In genomic region chr14:34462132-34462893, GRCh38 we compare ENCODE assay signal across 1 cellular context.
TF ChIP-seq lines count a peak whose summit lies in the region.

Gene SPTSSA (minus strand): TSS chr14:34462240. CDS start chr14:34462207, 33 bp downstream.

TF ChIP-seq in HepG2, 621 proteins besides CTCF, POLR2A, EP300 and RAD21 (continued from another document and continues in another):
- TF ChIP-seq USF2 (IDR thresholded peaks at IDR 0.05; ENCODE audit: low read depth, low read length) (no peak), USF2 (CRISPR knock-in tag; IDR thresholded peaks at IDR 0.05; ENCODE audit: borderline replicate concordance) (no peak), SIX1 (CRISPR knock-in tag; IDR thresholded peaks at IDR 0.05; ENCODE audit: borderline replicate concordance) (no peak), PBX3 (CRISPR knock-in tag; IDR thresholded peaks at IDR 0.05; ENCODE audit: borderline replicate concordance) (peak; percentile 75; the same call in 1 of the 2 replicates), SRF (IDR thresholded peaks at IDR 0.05; ENCODE audit: low read depth, low read length) (0 out of 2 replicates have a peak, but pooled peaks have one; percentile 8), RCOR2 (CRISPR knock-in tag; IDR thresholded peaks at IDR 0.05) (no peak), ZNF513 (CRISPR knock-in tag; conservative IDR thresholded peaks at IDR 0.05) (peak; percentile 96; the same call in 1 of the 2 replicates), YEATS2 (CRISPR knock-in tag; IDR thresholded peaks at IDR 0.05; ENCODE audit: borderline replicate concordance) (peak; percentile 10; the same call in 1 of the 2 replicates), PREB (CRISPR knock-in tag; IDR thresholded peaks at IDR 0.05) (0 out of 2 replicates have a peak, but pooled peaks have one; percentile 76), ZKSCAN1 (IDR thresholded peaks at IDR 0.05; ENCODE audit: low read length) (peak; percentile 53; the same call in 1 of the 2 replicates), FOSL2 (CRISPR knock-in tag; IDR thresholded peaks at IDR 0.05) (peak; percentile 64), ETV5 (CRISPR knock-in tag; IDR thresholded peaks at IDR 0.05; ENCODE audit: borderline replicate concordance) (peak; percentile 61), KLF6 (CRISPR knock-in tag; IDR thresholded peaks at IDR 0.05) (peak; percentile 96), FOSL1 (CRISPR knock-in tag; IDR thresholded peaks at IDR 0.05; ENCODE audit: borderline replicate concordance) (no peak), AHR (CRISPR knock-in tag; IDR thresholded peaks at IDR 0.05) (no peak; the same call in 1 of the 2 replicates), HNRNPLL (IDR thresholded peaks at IDR 0.05; ENCODE audit: low read depth, low read length, poor library complexity, severe bottlenecking) (peak; percentile 24), ZNF451 (CRISPR knock-in tag; IDR thresholded peaks at IDR 0.05) (peak; percentile 98), ZNF549 (CRISPR knock-in tag; IDR thresholded peaks at IDR 0.05) (no peak), ZBTB42 (CRISPR knock-in tag; IDR thresholded peaks at IDR 0.05) (peak; percentile 75; the same call in 1 of the 2 replicates), BHLHE40 (IDR thresholded peaks at IDR 0.05; ENCODE audit: low read length) (0 out of 2 replicates have a peak, but pooled peaks have one; percentile 22), FOXK2 (IDR thresholded peaks at IDR 0.05) (no peak), ZNF557 (CRISPR knock-in tag; IDR thresholded peaks at IDR 0.05) (no peak), ZBTB1 (CRISPR knock-in tag; IDR thresholded peaks at IDR 0.05; ENCODE audit: borderline replicate concordance) (0 out of 2 replicates have a peak, but pooled peaks have one; percentile 36), ZNF644 (CRISPR knock-in tag; IDR thresholded peaks at IDR 0.05; ENCODE audit: low read depth) (no peak), MAFK (conservative IDR thresholded peaks at IDR 0.05 in 1 of 2, IDR thresholded peaks at IDR 0.05 in 1 of 2; ENCODE audit: low read length in 2 of 2) (no peak), XBP1 (CRISPR knock-in tag; IDR thresholded peaks at IDR 0.05) (no peak), BRD4 (CRISPR knock-in tag; IDR thresholded peaks at IDR 0.05) (peak; percentile 84), RBFOX2 (IDR thresholded peaks at IDR 0.05; ENCODE audit: low read depth, low read length) (peak; percentile 98), TBP (CRISPR knock-in tag; IDR thresholded peaks at IDR 0.05) (0 out of 2 replicates have a peak, but pooled peaks have one; percentile 89), ZSCAN20 (CRISPR knock-in tag; IDR thresholded peaks at IDR 0.05; ENCODE audit: borderline replicate concordance) (peak; percentile 85; the same call in 1 of the 2 replicates), ZNF563 (CRISPR knock-in tag; IDR thresholded peaks at IDR 0.05) (peak; percentile 76), ADNP (CRISPR knock-in tag; IDR thresholded peaks at IDR 0.05) (no peak; the same call in 1 of the 2 replicates), GATA4 (IDR thresholded peaks at IDR 0.05; ENCODE audit: borderline replicate concordance, low read depth) (peak; percentile 89), THYN1 (CRISPR knock-in tag; IDR thresholded peaks at IDR 0.05; ENCODE audit: borderline replicate concordance, low read depth) (no peak), ZNF567 (CRISPR knock-in tag; IDR thresholded peaks at IDR 0.05; ENCODE audit: borderline replicate concordance) (0 out of 2 replicates have a peak, but pooled peaks have one; percentile 31), ZNF317 (CRISPR knock-in tag; IDR thresholded peaks at IDR 0.05) (peak; percentile 57; the same call in 1 of the 2 replicates), HHEX (CRISPR knock-in tag; IDR thresholded peaks at IDR 0.05) (peak; percentile 53; the same call in 1 of the 2 replicates), DNMT3B (CRISPR knock-in tag; conservative IDR thresholded peaks at IDR 0.05) (peak; percentile 75; the same call in 1 of the 2 replicates), ZNF619 (CRISPR knock-in tag; IDR thresholded peaks at IDR 0.05) (no peak), ZNF720 (CRISPR knock-in tag; IDR thresholded peaks at IDR 0.05) (no peak), SRSF1 (optimal IDR thresholded peaks at IDR 0.05; ENCODE audit: low read depth, low read length) (peak; percentile 81), ERF (CRISPR knock-in tag; IDR thresholded peaks at IDR 0.05) (peak; percentile 93), AFF4 (CRISPR knock-in tag; IDR thresholded peaks at IDR 0.05) (no peak; the same call in 1 of the 2 replicates), HIC2 (CRISPR knock-in tag; IDR thresholded peaks at IDR 0.05; ENCODE audit: low read depth) (peak; percentile 13; the same call in 1 of the 2 replicates), DBP (CRISPR knock-in tag; IDR thresholded peaks at IDR 0.05; ENCODE audit: not compliant biosample characterization) (peak; percentile 79), MTERF4 (CRISPR knock-in tag; IDR thresholded peaks at IDR 0.05) (no peak), ARID4A (CRISPR knock-in tag; IDR thresholded peaks at IDR 0.05; ENCODE audit: borderline replicate concordance) (peak; percentile 96), SMAD1 (CRISPR knock-in tag; IDR thresholded peaks at IDR 0.05; ENCODE audit: borderline replicate concordance, low read depth) (peak; percentile 39; the same call in 1 of the 2 replicates), HNRNPH1 (optimal IDR thresholded peaks at IDR 0.05; ENCODE audit: low read depth, low read length) (no peak)
